Comparison of ENCODE assay signal across 27 cellular contexts in genomic region chr7:412313-412710, GRCh38.
A peak's percentile ranks its signal among the peaks of the same experiment; 100 is the strongest.
DNase-seq lines count a peak whose midpoint lies in the region; ATAC-seq, FAIRE-seq and TF ChIP-seq lines count a peak whose summit lies in the region.
"Had no signal": no experiment of that assay in that cellular context is flagged by ENCODE, and none has a peak within 500 bp of the region (broad histone marks: within the 10 kb centered on the region; RNA-seq: fewer than 3 reads in every experiment).

No MANE protein-coding gene starts in this region.

- H3K4me3 ChIP-seq in left ventricle myocardium inferior, result no peak overlapping the region
- H3K4me3 ChIP-seq in bronchial epithelial cell (ENCODE audit: low read depth, low read length), result no peak overlapping the region
- H3K4me3 ChIP-seq in naive thymus-derived CD4-positive, alpha-beta T cell (ENCODE audit: low read length), result no peak overlapping the region
- H3K4me3 ChIP-seq: body of pancreas, right lobe of liver, upper lobe of right lung had no signal

- H3K27me3 Mint-ChIP-seq in naive thymus-derived CD4-positive, alpha-beta T cell, result peaks cover 0 to 6% (median 0%) of the 10 kb centered on the region in 5 donors
- H3K27me3 Mint-ChIP-seq: activated naive CD8-positive, alpha-beta T cell had no signal

- no peak for TF ChIP-seq CTCF in left ventricle myocardium inferior (IDR thresholded peaks at IDR 0.05; ENCODE audit: borderline replicate concordance)
- no peak for TF ChIP-seq CTCF in bronchial epithelial cell (IDR thresholded peaks at IDR 0.05; ENCODE audit: insufficient read depth, low read length, severe bottlenecking)
- TF ChIP-seq CTCF in GM20000 (IDR thresholded peaks at IDR 0.05; ENCODE audit: extremely low read depth, missing control alignments), result no peak

- H3K36me3 ChIP-seq in left ventricle myocardium inferior (no peaks in the 10 kb centered on the region), bronchial epithelial cell (ENCODE audit: control insufficient read depth, insufficient read depth, low read length) (no peaks in the 10 kb centered on the region)
- no peaks in the 10 kb centered on the region for H3K36me3 ChIP-seq in naive thymus-derived CD4-positive, alpha-beta T cell (ENCODE audit: control insufficient read depth in 2 of 3, insufficient read depth in 3 of 3, low read length in 3 of 3)
- H3K36me3 ChIP-seq: right lobe of liver, upper lobe of right lung had no signal

- intact Hi-C loops in left ventricle myocardium inferior (cut with micrococcal nuclease), result no loop called here
- intact Hi-C loops in left cardiac atrium (cut with DNase I), result no loop called here
- intact Hi-C loops in naive thymus-derived CD4-positive, alpha-beta T cell (cut with micrococcal nuclease), result no loop called here

- peaks cover 0 to 3% (median 0%) of the 10 kb centered on the region in 7 donors for H3K4me1 Mint-ChIP-seq in naive thymus-derived CD4-positive, alpha-beta T cell

- H3K27ac ChIP-seq in left ventricle myocardium inferior (replicated peaks), result no peak overlapping the region
- H3K27ac ChIP-seq in naive thymus-derived CD4-positive, alpha-beta T cell (ENCODE audit: low read depth, low read length), result no peak overlapping the region
- H3K27ac ChIP-seq: body of pancreas, KMS-11, parathyroid adenoma, right lobe of liver, RWPE1, upper lobe of right lung had no signal

- peaks cover 5% of the 10 kb centered on the region for H3K9me3 ChIP-seq in left ventricle myocardium inferior (replicated peaks)
- H3K9me3 ChIP-seq in naive thymus-derived CD4-positive, alpha-beta T cell (ENCODE audit: control insufficient read depth in 2 of 3, low read length in 3 of 3), result peaks cover 0 to 4% (median 0%) of the 10 kb centered on the region in 3 experiments
- H3K9me3 ChIP-seq: body of pancreas, right lobe of liver, upper lobe of right lung had no signal

- peaks cover 0 to 4% (median 0%) of the 10 kb centered on the region in 11 donors for H3K9me3 Mint-ChIP-seq in naive thymus-derived CD4-positive, alpha-beta T cell
- H3K9me3 Mint-ChIP-seq: CD8-positive, alpha-beta T cell had no signal

- H3K27me3 ChIP-seq in left ventricle myocardium inferior (ENCODE audit: low read depth), result peaks cover 39% of the 10 kb centered on the region
- H3K27me3 ChIP-seq in bronchial epithelial cell (ENCODE audit: control insufficient read depth, insufficient read depth, low read length), result peaks cover 3% of the 10 kb centered on the region
- H3K27me3 ChIP-seq in naive thymus-derived CD4-positive, alpha-beta T cell (ENCODE audit: control insufficient read depth in 2 of 2, insufficient read depth in 2 of 2, low read length in 2 of 2), result no peaks in the 10 kb centered on the region
- H3K27me3 ChIP-seq: body of pancreas, right lobe of liver had no signal

- H3K36me3 Mint-ChIP-seq in naive thymus-derived CD4-positive, alpha-beta T cell, result no peaks in the 10 kb centered on the region
- H3K36me3 Mint-ChIP-seq: activated naive CD8-positive, alpha-beta T cell; CD8-positive, alpha-beta T cell had no signal

- ATAC-seq in left cardiac atrium (no peak), HG03442 (IDR thresholded peaks at IDR 0.05; ENCODE audit: unreplicated experiment) (no peak)
- peak; percentile 21 for ATAC-seq in naive thymus-derived CD4-positive, alpha-beta T cell
- ATAC-seq: activated CD4-positive, CD25-positive, alpha-beta regulatory T cell treated with anti-CD3 and anti-CD28 coated beads, Interleukin-2, amount 50 U/mL, for 24 hours; body of pancreas; CD8-positive, alpha-beta T cell; right lobe of liver; upper lobe of right lung had no signal

- peak overlapping the region in 1 of 9 donors; percentile 36 for H3K27ac Mint-ChIP-seq in naive thymus-derived CD4-positive, alpha-beta T cell
- H3K27ac Mint-ChIP-seq: activated naive CD8-positive, alpha-beta T cell; CD8-positive, alpha-beta T cell; naive B cell had no signal

- FAIRE-seq in bronchial epithelial cell (lab: Jason Lieb, UNC), result peak; percentile 32
- FAIRE-seq: G401.6 had no signal

- H3K4me1 ChIP-seq in left ventricle myocardium inferior, result no peaks in the 10 kb centered on the region
- no peaks in the 10 kb centered on the region for H3K4me1 ChIP-seq in naive thymus-derived CD4-positive, alpha-beta T cell (ENCODE audit: control insufficient read depth in 2 of 2, insufficient read depth in 2 of 2, low read length in 2 of 2)
- H3K4me1 ChIP-seq: body of pancreas, parathyroid adenoma, right lobe of liver, upper lobe of right lung had no signal

- POLR2A ChIA-PET in naive thymus-derived CD4-positive, alpha-beta T cell (lab: Charles Lee), result no interaction called here

- CTCF ChIA-PET in naive thymus-derived CD4-positive, alpha-beta T cell (lab: Charles Lee), result no interaction called here

- peak overlapping the region in 1 of 10 donors; percentile 5 for H3K4me3 Mint-ChIP-seq in naive thymus-derived CD4-positive, alpha-beta T cell
- H3K4me3 Mint-ChIP-seq: activated naive CD8-positive, alpha-beta T cell; CD8-positive, alpha-beta T cell had no signal

- DNase-seq in left ventricle myocardium inferior (peak; percentile 4), left cardiac atrium (no peak), bronchial epithelial cell (ENCODE audit: low read depth) (no peak), Ammon's horn (ENCODE audit: low spot score) (no peak), GM20000 (ENCODE audit: low spot score) (no peak)
- no peak for DNase-seq in naive thymus-derived CD4-positive, alpha-beta T cell
- DNase-seq: CD8-positive, alpha-beta T cell; effector CD8-positive, alpha-beta T cell; foreskin melanocyte; HCEC 1CT; hypothalamus; islet precursor cell; naive B cell; NCI-H187; NCI-H526 treated with DMSO at 0.1 percent for 48 hours; stimulated activated CD8-positive, alpha-beta memory T cell treated with anti-CD3 and anti-CD28 coated beads, Interleukin-4, amount 100 ng/mL, for 48 hours; T-helper 9 cell; upper lobe of right lung had no signal
